ENCODE assay signal across 8 cellular contexts in genomic region chr17:62191573-62191972, GRCh38.
DNase-seq lines count a peak whose midpoint lies in the region; ATAC-seq, FAIRE-seq and TF ChIP-seq lines count a peak whose summit lies in the region.
"Not testable (repeated sequence)": the region's sequence is repeated elsewhere in the genome, so short reads cannot be mapped to it uniquely, and the experiment has no call there.

No MANE protein-coding gene starts in this region.

- H2BK120ac ChIP-seq in H1 (replicated peaks; ENCODE audit: low read depth, low read length) = not testable (repeated sequence)

- H2BK5ac ChIP-seq in H1 (ENCODE audit: low read depth, low read length) = not testable (repeated sequence)

- not testable (repeated sequence) for H3K4ac ChIP-seq in H1 (replicated peaks; ENCODE audit: insufficient read length, low read depth, low read length)

- not testable (repeated sequence) for TF ChIP-seq CTCF in Caco-2 (IDR thresholded peaks at IDR 0.05; ENCODE audit: insufficient read depth in 1 of 2, low read depth in 1 of 2, low read length in 1 of 2, severe bottlenecking in 1 of 2, unreplicated experiment in 1 of 2); GM12878 (IDR thresholded peaks at IDR 0.05 in 2 of 3, conservative IDR thresholded peaks at IDR 0.05 in 1 of 3; ENCODE audit: control insufficient read depth in 2 of 3, extremely low read depth in 1 of 3, insufficient read depth in 1 of 3, low read depth in 3 of 3, low read length in 3 of 3); H1 (IDR thresholded peaks at IDR 0.05; ENCODE audit: control extremely low read depth in 1 of 3, insufficient read depth in 1 of 3, low read depth in 1 of 3, low read length in 3 of 3); nephron progenitor cell (IDR thresholded peaks at IDR 0.05)

- H4K5ac ChIP-seq in H1 (ENCODE audit: insufficient read length, low read depth, low read length) = not testable (repeated sequence)

- not testable (repeated sequence) for H4K91ac ChIP-seq in H1 (replicated peaks; ENCODE audit: insufficient read length, low read length)

- FAIRE-seq in GM12878 (lab: Jason Lieb, UNC); H1 (lab: Jason Lieb, UNC): not testable (repeated sequence)

- not testable (repeated sequence) for H3K23ac ChIP-seq in H1 (ENCODE audit: insufficient read length)

- TF ChIP-seq POLR2A in GM12878 (IDR thresholded peaks at IDR 0.05; ENCODE audit: low read depth, low read length); H1 (IDR thresholded peaks at IDR 0.05; ENCODE audit: control extremely low read depth in 1 of 2, low read depth in 2 of 2, low read length in 2 of 2): not testable (repeated sequence)

- 73% methylated on average over 7 of the region's 8 CpGs for WGBS in GM12878 (ENCODE audit: insufficient coverage, insufficient replicate concordance, low lambda C conversion rate, missing lambda C conversion rate)
- WGBS in H1 (ENCODE audit: extremely low coverage in 1 of 2, insufficient coverage in 1 of 2, insufficient read length in 1 of 2, insufficient replicate concordance in 2 of 2, low coverage in 1 of 2, low lambda C conversion rate in 2 of 2, missing lambda C conversion rate in 1 of 2), 2 experiments = 97% methylated on average over 7 of the region's 8 CpGs; no CpG with 5 or more reads in 1 of the 2 experiments

- H4K8ac ChIP-seq in H1 (ENCODE audit: extremely low read depth, insufficient read depth, low read length) = not testable (repeated sequence)

- not testable (repeated sequence) for H3K18ac ChIP-seq in H1 (ENCODE audit: extremely low read depth, low read length)

- not testable (repeated sequence) for H3K4me3 Mint-ChIP-seq in Caco-2 (ENCODE audit: unreplicated experiment); nephron progenitor cell

- H2BK15ac ChIP-seq in H1 (ENCODE audit: low read length) = not testable (repeated sequence)

- H3K36me3 Mint-ChIP-seq in Caco-2 (ENCODE audit: insufficient read depth, unreplicated experiment) = peaks cover 11% of the 10 kb centered on the region
- H3K36me3 Mint-ChIP-seq in nephron progenitor cell (ENCODE audit: low read depth) = not testable (repeated sequence)

- BruUV-seq in Caco-2 (replicated peaks; lab: Mats Ljungman, UMichigan); GM12878 (replicated peaks; lab: Mats Ljungman, UMichigan): not testable (repeated sequence)

- H2BK12ac ChIP-seq in H1 (ENCODE audit: low read depth, low read length) = not testable (repeated sequence)

- SMC1A ChIA-PET in GM12878 (lab: Charles Lee; ENCODE audit: uncharacterized antibody, unreplicated experiment) = not testable (repeated sequence)

- H3K14ac ChIP-seq in H1 (ENCODE audit: insufficient read length) = not testable (repeated sequence)

- not testable (repeated sequence) for DNase-seq in Caco-2; HEK293T (ENCODE audit: extremely low spot score); NT2/D1 (ENCODE audit: low read depth, low spot score); GM12878 (ENCODE audit: low read depth, low spot score); H1 (ENCODE audit: low read depth in 1 of 2, low spot score in 2 of 2); nephron progenitor cell
- DNase-seq in MV-4-11 (lab: John Stamatoyannopoulos, UW) = peak; percentile 4
- DNase-seq in left kidney (ENCODE audit: low read depth, low spot score) = peak; percentile 28

- not testable (repeated sequence) for H3K36me3 ChIP-seq in Caco-2 (ENCODE audit: control insufficient read depth, insufficient read depth, low read length); NT2/D1 (ENCODE audit: insufficient read depth, insufficient read length, low read length); GM12878 (ENCODE audit: control insufficient read depth in 2 of 2, insufficient read depth in 2 of 2, low read length in 1 of 2); H1 (ENCODE audit: control insufficient read depth in 2 of 4, insufficient read depth in 4 of 4, low read length in 3 of 4)

- CTCF ChIA-PET in Caco-2 (lab: Charles Lee); HEK293T (lab: Yijun Ruan, JAX); GM12878 (lab: Yijun Ruan, JAX); H1 (lab: Charles Lee; ENCODE audit: partially characterized antibody): not testable (repeated sequence)

- not testable (repeated sequence) for H4K20me1 ChIP-seq in GM12878 (ENCODE audit: control insufficient read depth, insufficient read depth); H1 (replicated peaks in 1 of 2; ENCODE audit: control insufficient read depth in 1 of 2, insufficient read depth in 2 of 2, low read length in 2 of 2)

- POLR2A ChIA-PET in Caco-2 (lab: Charles Lee); HEK293T (lab: Yijun Ruan, JAX); H1 (lab: Charles Lee; ENCODE audit: partially characterized antibody): not testable (repeated sequence)
- POLR2A ChIA-PET in GM12878 (lab: Charles Lee) = interaction anchor here (0.7 kb wide), 1 partner anchor 59 kb away, joined by 4 read pairs; no protein-coding TSS in a partner anchor

- not testable (repeated sequence) for H3K4me2 ChIP-seq in GM12878 (ENCODE audit: control insufficient read depth, insufficient read depth); H1 (ENCODE audit: insufficient read depth in 1 of 2, low read depth in 2 of 2, low read length in 2 of 2)

- H3K27ac Mint-ChIP-seq in Caco-2 (ENCODE audit: unreplicated experiment) (peak overlapping the region; percentile 60), nephron progenitor cell (peak overlapping the region; percentile 59)

- H3K27ac ChIP-seq in GM12878 (ENCODE audit: control insufficient read depth, insufficient read depth); H1 (ENCODE audit: low read depth, low read length): not testable (repeated sequence)

- not testable (repeated sequence) for H3K9me3 Mint-ChIP-seq in Caco-2 (ENCODE audit: unreplicated experiment); nephron progenitor cell

- not testable (repeated sequence) for H2AFZ ChIP-seq in GM12878 (ENCODE audit: control insufficient read depth, low read depth, low read length)
- peak overlapping the region; percentile 78; the same call in 1 of the 2 replicates for H2AFZ ChIP-seq in H1 (ENCODE audit: low read length)

- in situ Hi-C loops in GM12878 (cut with MboI) = not testable (repeated sequence)

- not testable (repeated sequence) for H2AK5ac ChIP-seq in H1 (ENCODE audit: low read depth, low read length)

- not testable (repeated sequence) for H3K56ac ChIP-seq in H1 (replicated peaks; ENCODE audit: insufficient read length, low read depth, low read length)

- H3K4me3 ChIP-seq in Caco-2 (ENCODE audit: low read depth, low read length); NT2/D1 (ENCODE audit: insufficient read length, low read depth); GM12878; H1 (ENCODE audit: extremely low read depth in 1 of 4, insufficient read depth in 2 of 4, low read depth in 3 of 4, low read length in 4 of 4): not testable (repeated sequence)

- H3K9ac ChIP-seq in NT2/D1 (ENCODE audit: insufficient read length, low read depth) = peak overlapping the region; percentile 59
- not testable (repeated sequence) for H3K9ac ChIP-seq in GM12878 (ENCODE audit: control insufficient read depth, insufficient read depth, low read length); H1 (replicated peaks in 1 of 4; ENCODE audit: extremely low read depth in 1 of 4, low read depth in 3 of 4, low read length in 3 of 4)

- H3K4me1 ChIP-seq in Caco-2 = peaks cover 34% of the 10 kb centered on the region
- H3K4me1 ChIP-seq in NT2/D1 (ENCODE audit: insufficient read depth, insufficient read length); GM12878 (ENCODE audit: control insufficient read depth, insufficient read depth, low read length); H1 (replicated peaks in 1 of 4; ENCODE audit: control insufficient read depth in 3 of 4, insufficient read depth in 4 of 4, low read length in 3 of 4): not testable (repeated sequence)

- RAD21 ChIA-PET in GM12878 (lab: Charles Lee; ENCODE audit: unreplicated experiment) = not testable (repeated sequence)

- not testable (repeated sequence) for H3K27me3 Mint-ChIP-seq in Caco-2 (ENCODE audit: insufficient read depth, unreplicated experiment); nephron progenitor cell (ENCODE audit: low read depth, poor library complexity)

- TF ChIP-seq EP300 in GM12878 (IDR thresholded peaks at IDR 0.05; ENCODE audit: borderline replicate concordance in 1 of 2, control insufficient read depth in 1 of 2, low read depth in 2 of 2, low read length in 2 of 2); H1 (IDR thresholded peaks at IDR 0.05; ENCODE audit: borderline replicate concordance in 1 of 2, low read depth in 2 of 2, low read length in 2 of 2): not testable (repeated sequence)

- intact Hi-C loops in Caco-2 (cut with micrococcal nuclease; ENCODE audit: unreplicated experiment); GM12878 (cut with micrococcal nuclease; ENCODE audit: unreplicated experiment): not testable (repeated sequence)

- not testable (repeated sequence) for H2BK20ac ChIP-seq in H1 (ENCODE audit: low read length)

- H3K79me2 ChIP-seq in GM12878 (ENCODE audit: control insufficient read depth, insufficient read depth, low read length); H1 (ENCODE audit: control insufficient read depth in 1 of 2, insufficient read depth in 2 of 2, low read length in 2 of 2): not testable (repeated sequence)

- TF ChIP-seq RAD21 in GM12878 (IDR thresholded peaks at IDR 0.05; ENCODE audit: insufficient read depth, low read depth, low read length); H1 (IDR thresholded peaks at IDR 0.05 in 1 of 2, conservative IDR thresholded peaks at IDR 0.05 in 1 of 2; ENCODE audit: low read depth in 2 of 2, low read length in 2 of 2): not testable (repeated sequence)

- H3K4me1 Mint-ChIP-seq in Caco-2 (ENCODE audit: low read depth, unreplicated experiment) = peaks cover 24% of the 10 kb centered on the region
- peaks cover 39% of the 10 kb centered on the region for H3K4me1 Mint-ChIP-seq in nephron progenitor cell

- not testable (repeated sequence) for H3K79me1 ChIP-seq in H1 (ENCODE audit: low read depth, low read length)

- H3K9me3 ChIP-seq in Caco-2; NT2/D1 (ENCODE audit: insufficient read depth, low read length); GM12878 (replicated peaks; ENCODE audit: control insufficient read depth, insufficient read depth, low read length); H1 (ENCODE audit: insufficient read depth in 2 of 2, low read depth in 1 of 2, low read length in 1 of 2): not testable (repeated sequence)

- ATAC-seq in GM12878 = not testable (repeated sequence)

- H3K23me2 ChIP-seq in H1 (ENCODE audit: low read depth, low read length) = not testable (repeated sequence)

- not testable (repeated sequence) for H3K27me3 ChIP-seq in Caco-2 (replicated peaks; ENCODE audit: control insufficient read depth, insufficient read depth, low read length); NT2/D1 (ENCODE audit: insufficient read depth, insufficient read length); GM12878 (replicated peaks in 1 of 2; ENCODE audit: control insufficient read depth in 2 of 2, insufficient read depth in 2 of 2, low read length in 1 of 2); H1 (replicated peaks in 1 of 4; ENCODE audit: control insufficient read depth in 3 of 4, extremely low read depth in 1 of 4, insufficient read depth in 3 of 4, low read length in 3 of 4)
